Comparison of ENCODE assay signal across 15 cellular contexts in the genomic region with DNA sequence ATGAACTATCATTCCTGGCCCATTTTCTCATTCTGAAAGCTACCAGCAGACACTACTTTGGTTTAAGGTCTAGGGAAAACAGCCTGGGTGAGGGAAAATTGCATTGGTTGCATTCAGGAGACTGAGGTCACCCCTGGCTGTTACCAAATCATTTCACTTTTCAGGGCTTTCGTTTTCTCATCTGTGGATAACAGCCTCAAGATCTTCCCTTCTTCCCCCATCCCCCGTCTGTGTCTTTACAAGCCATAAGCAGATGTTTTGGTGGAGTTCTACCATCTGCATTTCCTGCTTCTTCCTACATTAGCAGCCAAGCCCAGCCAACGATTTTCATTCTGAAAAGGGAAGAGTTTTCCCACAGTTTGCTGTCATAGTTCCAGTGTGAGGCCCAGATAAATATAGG. TPM values are rescaled to one million over a fixed set of nuclear protein-coding genes. Genes with fewer than 3 reads are reported as not detected.
DNase-seq lines count a peak whose midpoint lies in the region; ATAC-seq and TF ChIP-seq lines count a peak whose summit lies in the region.
"Had no signal": no experiment of that assay in that cellular context is flagged by ENCODE, and none has a peak within 500 bp of the region (broad histone marks: within the 10 kb centered on the region; RNA-seq: fewer than 3 reads in every experiment).

No MANE protein-coding gene starts in this region.

- H3K36me3 ChIP-seq in OCI-LY3 (replicated peaks; ENCODE audit: low read depth, low read length) (no peaks in the 10 kb centered on the region), BE2C (no peaks in the 10 kb centered on the region), left ventricle myocardium inferior (no peaks in the 10 kb centered on the region)
- H3K36me3 ChIP-seq: cardiac muscle cell, right atrium auricular region, SJCRH30 had no signal

- H3K36me3 Mint-ChIP-seq in CD14-positive monocyte, result no peaks in the 10 kb centered on the region
- H3K36me3 Mint-ChIP-seq: activated naive CD4-positive, alpha-beta T cell treated with anti-CD3 and anti-CD28 coated beads, Interleukin-2, amount 50 U/mL, for 72 hours; naive thymus-derived CD4-positive, alpha-beta T cell had no signal

- H3K4me1 Mint-ChIP-seq in CD14-positive monocyte, result peaks cover 22% of the 10 kb centered on the region
- H3K4me1 Mint-ChIP-seq: naive thymus-derived CD4-positive, alpha-beta T cell had no signal

- H3K4me3 Mint-ChIP-seq in CD14-positive monocyte, result peak overlapping the region in 1 of 2 donors; percentile 79
- H3K4me3 Mint-ChIP-seq: naive thymus-derived CD4-positive, alpha-beta T cell had no signal

- no peak overlapping the region for H3K9ac ChIP-seq in OCI-LY3 (ENCODE audit: low read length)

- H3K27ac Mint-ChIP-seq in CD14-positive monocyte, result peak overlapping the region; percentile 50 to 94 (median 85)
- H3K27ac Mint-ChIP-seq: activated naive CD4-positive, alpha-beta T cell treated with anti-CD3 and anti-CD28 coated beads, Interleukin-2, amount 50 U/mL, for 72 hours; naive thymus-derived CD4-positive, alpha-beta T cell had no signal

- intact Hi-C loops in CD14-positive monocyte (cut with micrococcal nuclease), result no loop called here
- intact Hi-C loops in left ventricle myocardium inferior (cut with micrococcal nuclease), result no loop called here

- H3K4me3 ChIP-seq in OCI-LY3 (ENCODE audit: low read length) (0 out of 2 replicates have a peak overlapping the region, but pooled peaks have one; percentile 25), BE2C (ENCODE audit: low read depth, low read length) (no peak overlapping the region), left ventricle myocardium inferior (no peak overlapping the region)
- H3K4me3 ChIP-seq: cardiac muscle cell, right atrium auricular region, SJCRH30 had no signal

- DNase-seq in CD14-positive monocyte (ENCODE audit: low spot score) (no peak), BE2C (no peak), DMS79 (lab: John Stamatoyannopoulos, UW) (no peak), NCI-H1417 (lab: John Stamatoyannopoulos, UW) (no peak), left ventricle myocardium inferior (no peak)
- DNase-seq: DND-41; naive thymus-derived CD4-positive, alpha-beta T cell; NCI-H187; SJCRH30 had no signal

- ATAC-seq in GM19397 (IDR thresholded peaks at IDR 0.05; ENCODE audit: unreplicated experiment), result peak; percentile 33
- ATAC-seq in HG02938 (IDR thresholded peaks at IDR 0.05; ENCODE audit: unreplicated experiment), result peak; percentile 37
- ATAC-seq: activated naive CD4-positive, alpha-beta T cell treated with anti-CD3 and anti-CD28 coated beads, Interleukin-2, amount 50 U/mL, for 72 hours; naive thymus-derived CD4-positive, alpha-beta T cell had no signal

- H4K20me1 ChIP-seq in OCI-LY3 (ENCODE audit: insufficient read depth, low read length), result no peaks in the 10 kb centered on the region

- no peaks in the 10 kb centered on the region for H3K79me2 ChIP-seq in OCI-LY3 (ENCODE audit: low read length)

- H2AFZ ChIP-seq in OCI-LY3 (ENCODE audit: low read depth, low read length), result no peak overlapping the region

- H3K27me3 ChIP-seq in OCI-LY3 (ENCODE audit: low read depth, low read length) (peaks cover 9% of the 10 kb centered on the region; the same call in 1 of the 2 replicates), BE2C (no peaks in the 10 kb centered on the region), left ventricle myocardium inferior (ENCODE audit: low read depth) (no peaks in the 10 kb centered on the region)
- H3K27me3 ChIP-seq: cardiac muscle cell, right atrium auricular region, SJCRH30 had no signal

- H3K9me3 Mint-ChIP-seq in CD14-positive monocyte, result peaks cover 2 to 17% (median 15%) of the 10 kb centered on the region in 7 donors
- H3K9me3 Mint-ChIP-seq: activated naive CD4-positive, alpha-beta T cell treated with anti-CD3 and anti-CD28 coated beads, Interleukin-2, amount 50 U/mL, for 72 hours had no signal

- H3K4me1 ChIP-seq in OCI-LY3 (ENCODE audit: low read length), result peaks cover 45% of the 10 kb centered on the region
- H3K4me1 ChIP-seq in BE2C, result no peaks in the 10 kb centered on the region
- no peaks in the 10 kb centered on the region for H3K4me1 ChIP-seq in left ventricle myocardium inferior
- H3K4me1 ChIP-seq: right atrium auricular region had no signal

- H3K9me3 ChIP-seq in OCI-LY3 (ENCODE audit: insufficient read depth, low read length) (peaks cover 11% of the 10 kb centered on the region), BE2C (no peaks in the 10 kb centered on the region), left ventricle myocardium inferior (replicated peaks) (peaks cover 16% of the 10 kb centered on the region)

- H3K4me2 ChIP-seq in OCI-LY3 (ENCODE audit: low read length), result peak overlapping the region; percentile 69

- H3K27me3 Mint-ChIP-seq in CD14-positive monocyte (ENCODE audit: low read depth in 3 of 3), result peaks cover 0 to 5% (median 0%) of the 10 kb centered on the region in 3 donors

- TF ChIP-seq CTCF in CD14-positive monocyte (IDR thresholded peaks at IDR 0.05) (no peak), OCI-LY3 (IDR thresholded peaks at IDR 0.05; ENCODE audit: low read depth, low read length) (no peak), BE2C (IDR thresholded peaks at IDR 0.05; ENCODE audit: low read depth, low read length) (no peak), left ventricle myocardium inferior (IDR thresholded peaks at IDR 0.05; ENCODE audit: borderline replicate concordance) (no peak)

- no peak overlapping the region for H3K27ac ChIP-seq in OCI-LY3 (ENCODE audit: low read length)
- H3K27ac ChIP-seq in left ventricle myocardium inferior (replicated peaks), result no peak overlapping the region
- H3K27ac ChIP-seq: cardiac muscle cell, right atrium auricular region, SJCRH30 had no signal

RNA-seq across cellular contexts. Expression of a gene that starts 11.7 kb away (rescaled TPM):
- polyA plus RNA-seq in CD14-positive monocyte, result not detected
- polyA plus RNA-seq in BE2C (2012; ENCODE audit: insufficient read depth, insufficient read length, low read depth), result not detected
- 0.14 TPM for total RNA-seq in left ventricle myocardium inferior
- total RNA-seq: activated naive CD4-positive, alpha-beta T cell treated with anti-CD3 and anti-CD28 coated beads, Interleukin-2, amount 50 U/mL, for 72 hours; naive thymus-derived CD4-positive, alpha-beta T cell had no signal
- polyA plus RNA-seq: naive thymus-derived CD4-positive, alpha-beta T cell had no signal
